Comparison of ENCODE assay signal across 8 cellular contexts in genomic region chr12:102300824-102301461, GRCh38.
DNase-seq lines count a peak whose midpoint lies in the region; ATAC-seq and TF ChIP-seq lines count a peak whose summit lies in the region.

No MANE protein-coding gene starts in this region.

- H4K20me1 ChIP-seq in DND-41 (ENCODE audit: insufficient read depth, low read length) (no peaks in the 10 kb centered on the region), SK-N-SH (ENCODE audit: insufficient read depth) (no peaks in the 10 kb centered on the region)

- H2AFZ ChIP-seq in DND-41 (ENCODE audit: low read depth, low read length) = no peak overlapping the region
- H2AFZ ChIP-seq in SK-N-SH (ENCODE audit: low read depth) = no peak overlapping the region

- H3K4me3 ChIP-seq in DND-41 (ENCODE audit: low read depth in 1 of 2, low read length in 2 of 2) = no peak overlapping the region
- no peak overlapping the region for H3K4me3 ChIP-seq in SK-N-SH (ENCODE audit: low read depth in 2 of 2, low read length in 1 of 2)

- no peak for DNase-seq in DND-41
- DNase-seq in SK-N-SH = peak; percentile 8
- peak; percentile 45 for DNase-seq in glomerular endothelial cell (ENCODE audit: extremely low read depth, low read depth, low spot score)
- DNase-seq in ureter (ENCODE audit: low spot score) = no peak
- DNase-seq in pons (ENCODE audit: low spot score) = no peak
- DNase-seq in occipital lobe (lab: John Stamatoyannopoulos, UW) = no peak

- H3K79me2 ChIP-seq in DND-41 (ENCODE audit: insufficient read depth, low read length) (no peaks in the 10 kb centered on the region), SK-N-SH (ENCODE audit: insufficient read depth) (no peaks in the 10 kb centered on the region)

- H3K9me2 ChIP-seq in SK-N-SH = no peaks in the 10 kb centered on the region

- H3K4me1 ChIP-seq in DND-41 (ENCODE audit: insufficient read depth, low read length) (no peaks in the 10 kb centered on the region), SK-N-SH (ENCODE audit: control insufficient read depth in 1 of 2, insufficient read depth in 2 of 2, low read depth in 1 of 2, low read length in 1 of 2) (no peaks in the 10 kb centered on the region)

- H3K27ac ChIP-seq in DND-41 (ENCODE audit: low read length) = no peak overlapping the region
- no peak overlapping the region for H3K27ac ChIP-seq in SK-N-SH (ENCODE audit: low read depth in 2 of 2, low read length in 1 of 2)

- ATAC-seq in DND-41 (ENCODE audit: insufficient read depth, low read depth) = peak; percentile 64; the same call in 2 of the 3 replicates
- peak; percentile 69 for ATAC-seq in GM18909 (IDR thresholded peaks at IDR 0.05; ENCODE audit: poor library complexity, unreplicated experiment)
- ATAC-seq in HG03432 (IDR thresholded peaks at IDR 0.05; ENCODE audit: unreplicated experiment) = peak; percentile 90

- H3K4me2 ChIP-seq in DND-41 (ENCODE audit: insufficient read depth, low read length) = no peak overlapping the region
- H3K4me2 ChIP-seq in SK-N-SH = no peak overlapping the region

- peaks cover 3% of the 10 kb centered on the region for H3F3A ChIP-seq in SK-N-SH (replicated peaks; ENCODE audit: insufficient read depth)

- no peak for TF ChIP-seq EP300 in SK-N-SH (IDR thresholded peaks at IDR 0.05; ENCODE audit: borderline replicate concordance in 1 of 2, low read depth in 1 of 2, low read length in 1 of 2)

- H3K9ac ChIP-seq in DND-41 (ENCODE audit: low read depth, low read length) = no peak overlapping the region
- H3K9ac ChIP-seq in SK-N-SH = no peak overlapping the region

- H3K36me3 ChIP-seq in DND-41 (ENCODE audit: insufficient read depth, low read length) (no peaks in the 10 kb centered on the region), SK-N-SH (replicated peaks in 1 of 2; ENCODE audit: control insufficient read depth in 1 of 2, insufficient read depth in 2 of 2, low read length in 1 of 2) (no peaks in the 10 kb centered on the region)

- H3K9me3 ChIP-seq in DND-41 (ENCODE audit: insufficient read depth, low read length, severe bottlenecking) (no peaks in the 10 kb centered on the region), SK-N-SH (0 out of 2 replicates have a peak, but pooled peaks cover 4% of the 10 kb centered on the region)

- CTCF ChIA-PET in SK-N-SH (lab: Yijun Ruan, JAX) = interaction anchor here (0.8 to 1.4 kb wide), 2 partner anchors 111 to 163 kb away, joined by 3 read pairs; no protein-coding TSS in a partner anchor

- TF ChIP-seq RAD21 in SK-N-SH (IDR thresholded peaks at IDR 0.05; ENCODE audit: low read length) = peak; percentile 41

- TF ChIP-seq CTCF in DND-41 (IDR thresholded peaks at IDR 0.05; ENCODE audit: borderline replicate concordance, extremely low read depth, low read length, poor library complexity, severe bottlenecking) = peak; percentile 53
- peak; percentile 44 for TF ChIP-seq CTCF in SK-N-SH (IDR thresholded peaks at IDR 0.05)

- H3K27me3 ChIP-seq in DND-41 (ENCODE audit: insufficient read depth, low read length, poor library complexity) = no peaks in the 10 kb centered on the region
- no peaks in the 10 kb centered on the region for H3K27me3 ChIP-seq in SK-N-SH (ENCODE audit: insufficient read depth)

- POLR2A ChIA-PET in SK-N-SH (lab: Yijun Ruan, JAX) = no interaction called here

TF ChIP-seq in SK-N-SH, 30 proteins besides CTCF, POLR2A, EP300 and RAD21:
- TF ChIP-seq RXRA (IDR thresholded peaks at IDR 0.05; ENCODE audit: borderline replicate concordance, low read depth) (no peak), USF2 (IDR thresholded peaks at IDR 0.05; ENCODE audit: borderline replicate concordance, low read depth, low read length) (no peak), RCOR1 (IDR thresholded peaks at IDR 0.05; ENCODE audit: low read length) (no peak), EZH2phosphoT487 (IDR thresholded peaks at IDR 0.05; ENCODE audit: borderline replicate concordance, low read depth) (no peak), SMC3 (IDR thresholded peaks at IDR 0.05; ENCODE audit: low read depth, low read length) (peak; percentile 23; the same call in 1 of the 2 replicates)

Comparison
In these comparisons a context has a peak if more than half of its experiments do, and no peak if none do; other contexts are left out.
1. DNase-seq: peak in SK-N-SH (single experiment) and glomerular endothelial cell (single experiment); none in DND-41 (single experiment), ureter (single experiment), pons (single experiment) and occipital lobe (single experiment).
2. Peak in every context shown above with its lines, with median percentiles within 50 percentile points of each other: ATAC-seq.